1 cellular context compared by ENCODE assay signal in genomic region chr5:143596824-143597223, GRCh38.
TF ChIP-seq lines count a peak whose summit lies in the region.

No MANE protein-coding gene starts in this region.

TF ChIP-seq in HepG2, 621 proteins besides CTCF, POLR2A, EP300 and RAD21 (continued from another document):
- no peak for TF ChIP-seq ZBTB40 (IDR thresholded peaks at IDR 0.05)
- no peak for TF ChIP-seq ZBTB40 (CRISPR knock-in tag; IDR thresholded peaks at IDR 0.05)
- TF ChIP-seq ZBTB44 (CRISPR knock-in tag; IDR thresholded peaks at IDR 0.05), result no peak
- no peak for TF ChIP-seq STAT5B (CRISPR knock-in tag; IDR thresholded peaks at IDR 0.05)
- no peak for TF ChIP-seq ZNF407 (CRISPR knock-in tag; IDR thresholded peaks at IDR 0.05; ENCODE audit: not compliant biosample characterization)
- no peak for TF ChIP-seq SATB2 (CRISPR knock-in tag; IDR thresholded peaks at IDR 0.05)
- TF ChIP-seq ZFP82 (CRISPR knock-in tag; IDR thresholded peaks at IDR 0.05; ENCODE audit: borderline replicate concordance), result no peak
- TF ChIP-seq GATAD1 (CRISPR knock-in tag; IDR thresholded peaks at IDR 0.05), result no peak
- no peak for TF ChIP-seq KDM5B (CRISPR knock-in tag; IDR thresholded peaks at IDR 0.05; ENCODE audit: borderline replicate concordance)
- TF ChIP-seq ZKSCAN1 (IDR thresholded peaks at IDR 0.05; ENCODE audit: low read length), result no peak
- no peak for TF ChIP-seq SRY (CRISPR knock-in tag; IDR thresholded peaks at IDR 0.05)
- TF ChIP-seq KLF6 (CRISPR knock-in tag; IDR thresholded peaks at IDR 0.05), result no peak
- no peak for TF ChIP-seq ZFP91 (CRISPR knock-in tag; IDR thresholded peaks at IDR 0.05; ENCODE audit: borderline replicate concordance)
- no peak for TF ChIP-seq MAZ (IDR thresholded peaks at IDR 0.05; ENCODE audit: borderline replicate concordance, low read depth, low read length)
- TF ChIP-seq MAZ (CRISPR knock-in tag; IDR thresholded peaks at IDR 0.05; ENCODE audit: low read depth), result no peak
